Comparison of ENCODE assay signal across 17 cellular contexts in genomic region chr9:135810806-135811575, GRCh38.
"Had no signal": no experiment of that assay in that cellular context is flagged by ENCODE, and none has a peak within 500 bp of the region (broad histone marks: within the 10 kb centered on the region; RNA-seq: fewer than 3 reads in every experiment).

No MANE protein-coding gene starts in this region.

- H3K9ac ChIP-seq: SK-N-SH had no signal

- H3K4me1 ChIP-seq: pancreas, right lobe of liver had no signal

- H3K27me3 ChIP-seq: cardiac muscle cell, pancreas, right lobe of liver had no signal

- H3K4me3 ChIP-seq: cardiac muscle cell, pancreas, right lobe of liver, thoracic aorta had no signal

- H3K4me2 ChIP-seq: SK-N-SH had no signal

- H3K27ac ChIP-seq: cardiac muscle cell, pancreas, right lobe of liver, thoracic aorta had no signal

- ATAC-seq: activated CD8-positive, alpha-beta memory T cell treated with anti-CD3 and anti-CD28 coated beads, Interleukin-2, amount 10 ng/mL, durations not matched to agents 7 days and 5 days; naive thymus-derived CD8-positive, alpha-beta T cell; pancreas; right lobe of liver; stimulated activated naive CD8-positive, alpha-beta T cell treated with anti-CD3 and anti-CD28 coated beads, Interleukin-15, amount 100 ng/mL, for 72 hours had no signal

- H3K9me3 ChIP-seq: pancreas, right lobe of liver, SK-N-SH, thoracic aorta had no signal

- H3K27me3 Mint-ChIP-seq: activated B cell treated with CpG ODN at 0.5 μM for 24 hours; activated CD4-positive, alpha-beta memory T cell treated with anti-CD3 and anti-CD28 coated beads, Interleukin-2, amount 10 ng/mL, durations not matched to agents 7 days and 5 days; activated CD8-positive, alpha-beta memory T cell treated with anti-CD3 and anti-CD28 coated beads, Interleukin-2, amount 10 ng/mL, durations not matched to agents 7 days and 5 days; activated naive CD4-positive, alpha-beta T cell treated with anti-CD3 and anti-CD28 coated beads, Interleukin-2, amount 50 U/mL, for 24 hours; naive thymus-derived CD8-positive, alpha-beta T cell; stimulated activated naive CD8-positive, alpha-beta T cell treated with anti-CD3 and anti-CD28 coated beads, Interleukin-15, amount 100 ng/mL, for 72 hours had no signal

- H3K9me3 Mint-ChIP-seq: activated B cell treated with CpG ODN at 0.5 μM for 24 hours; activated CD4-positive, alpha-beta memory T cell treated with anti-CD3 and anti-CD28 coated beads, Interleukin-2, amount 10 ng/mL, durations not matched to agents 7 days and 5 days; activated naive CD4-positive, alpha-beta T cell treated with anti-CD3 and anti-CD28 coated beads, Interleukin-2, amount 50 U/mL, for 24 hours; activated T-helper 2 cell treated with anti-CD3 and anti-CD28 coated beads, Interferon-gamma antibody, Interleukin-2, Interleukin-4, amounts not matched to agents 10 μg/mL and 5 μg/mL and 100 μg/mL, durations not matched to agents 14 hours and 24 hours and 36 hours; naive thymus-derived CD8-positive, alpha-beta T cell; stimulated activated naive CD8-positive, alpha-beta T cell treated with anti-CD3 and anti-CD28 coated beads, Interleukin-15, amount 100 ng/mL, for 72 hours had no signal

- H3K27ac Mint-ChIP-seq: activated B cell treated with CpG ODN at 0.5 μM for 24 hours; activated CD4-positive, alpha-beta memory T cell treated with anti-CD3 and anti-CD28 coated beads, Interleukin-2, amount 10 ng/mL, durations not matched to agents 7 days and 5 days; activated CD8-positive, alpha-beta memory T cell treated with anti-CD3 and anti-CD28 coated beads, Interleukin-2, amount 10 ng/mL, durations not matched to agents 7 days and 5 days; activated naive CD4-positive, alpha-beta T cell treated with anti-CD3 and anti-CD28 coated beads, Interleukin-2, amount 50 U/mL, for 24 hours; activated T-helper 2 cell treated with anti-CD3 and anti-CD28 coated beads, Interferon-gamma antibody, Interleukin-2, Interleukin-4, amounts not matched to agents 10 μg/mL and 5 μg/mL and 100 μg/mL, durations not matched to agents 14 hours and 24 hours and 36 hours; stimulated activated naive CD8-positive, alpha-beta T cell treated with anti-CD3 and anti-CD28 coated beads, Interleukin-15, amount 100 ng/mL, for 72 hours had no signal

- H3K4me1 Mint-ChIP-seq: activated B cell treated with CpG ODN at 0.5 μM for 24 hours had no signal

- DNase-seq: activated B cell treated with CpG ODN at 0.5 μM for 24 hours; activated CD4-positive, alpha-beta memory T cell treated with anti-CD3 and anti-CD28 coated beads, Interleukin-2, amount 10 ng/mL, durations not matched to agents 7 days and 5 days; activated CD4-positive, alpha-beta T cell treated with anti-CD3 and anti-CD28 coated beads for 48 hours; activated CD8-positive, alpha-beta memory T cell treated with anti-CD3 and anti-CD28 coated beads, Interleukin-2, amount 10 ng/mL, durations not matched to agents 7 days and 5 days; mesenchymal stem cell; naive thymus-derived CD8-positive, alpha-beta T cell; small intestine; stimulated activated CD4-positive, alpha-beta T cell treated with anti-CD3 and anti-CD28 coated beads, Interleukin-15, amount 100 ng/mL, for 24 hours; stimulated activated CD4-positive, alpha-beta T cell treated with anti-CD3 and anti-CD28 coated beads, Interleukin-2, amount 100 ng/mL, for 48 hours had no signal

- H3K4me3 Mint-ChIP-seq: activated B cell treated with CpG ODN at 0.5 μM for 24 hours; activated CD4-positive, alpha-beta memory T cell treated with anti-CD3 and anti-CD28 coated beads, Interleukin-2, amount 10 ng/mL, durations not matched to agents 7 days and 5 days; activated CD8-positive, alpha-beta memory T cell treated with anti-CD3 and anti-CD28 coated beads, Interleukin-2, amount 10 ng/mL, durations not matched to agents 7 days and 5 days; activated naive CD4-positive, alpha-beta T cell treated with anti-CD3 and anti-CD28 coated beads, Interleukin-2, amount 50 U/mL, for 24 hours; naive thymus-derived CD8-positive, alpha-beta T cell; stimulated activated naive CD8-positive, alpha-beta T cell treated with anti-CD3 and anti-CD28 coated beads, Interleukin-15, amount 100 ng/mL, for 72 hours had no signal
